ENCODE assay signal across 13 cellular contexts in genomic region chr3:9183811-9184463, GRCh38.
DNase-seq lines count a peak whose midpoint lies in the region; ATAC-seq and TF ChIP-seq lines count a peak whose summit lies in the region.
"Had no signal": no experiment of that assay in that cellular context is flagged by ENCODE, and none has a peak within 500 bp of the region (broad histone marks: within the 10 kb centered on the region; RNA-seq: fewer than 3 reads in every experiment).

No MANE protein-coding gene starts in this region.

- no peaks in the 10 kb centered on the region for H3K36me3 Mint-ChIP-seq in nephron (ENCODE audit: low read depth)

- H3K27me3 Mint-ChIP-seq in nephron (ENCODE audit: low read depth) = no peaks in the 10 kb centered on the region

- peak overlapping the region; percentile 87 to 96 (median 89) for H3K27ac Mint-ChIP-seq in nephron

- peaks cover 75% of the 10 kb centered on the region for H3K4me1 Mint-ChIP-seq in nephron

- H3K4me3 Mint-ChIP-seq in nephron = peak overlapping the region; percentile 54 to 61 (median 56)

- ATAC-seq in HG03095 (IDR thresholded peaks at IDR 0.05; ENCODE audit: unreplicated experiment) = no peak
- ATAC-seq in GM21717 (IDR thresholded peaks at IDR 0.05; ENCODE audit: unreplicated experiment) = no peak

- TF ChIP-seq CTCF in epithelial cell of esophagus (IDR thresholded peaks at IDR 0.05; ENCODE audit: insufficient read depth, low read depth, low read length, missing control alignments) = no peak
- TF ChIP-seq CTCF in nephron (IDR thresholded peaks at IDR 0.05; ENCODE audit: unreplicated experiment in 3 of 3) = no peak

- H3K4me3 ChIP-seq in epithelial cell of esophagus (ENCODE audit: low read length) = no peak overlapping the region

- DNase-seq in DMS 273 treated with DMSO at 0.1 percent for 48 hours (lab: John Stamatoyannopoulos, UW) = peak; percentile 41
- DNase-seq in NCI-H524 treated with DMSO at 0.1 percent for 48 hours (lab: John Stamatoyannopoulos, UW) = peak; percentile 79
- DNase-seq in epithelial cell of esophagus (ENCODE audit: low read depth) = peak; percentile 24
- DNase-seq in COR-L47 (lab: John Stamatoyannopoulos, UW) = no peak
- no peak for DNase-seq in NCI-H2029 (lab: John Stamatoyannopoulos, UW)
- DNase-seq: AML-193; GF-D8; NCI-H1105 treated with DMSO at 0.1 percent for 48 hours; stimulated activated CD4-positive, alpha-beta T cell treated with anti-CD3 and anti-CD28 coated beads, Interleukin-12 subunit alpha, Interleukin-12 subunit beta, amount 100 ng/mL, for 4 hours; T-helper 9 cell had no signal

- no peaks in the 10 kb centered on the region for H3K9me3 Mint-ChIP-seq in nephron

Comparison
In these comparisons a context has a peak if more than half of its experiments do, and no peak if none do; other contexts are left out.
1. DNase-seq: peak in DMS 273 treated with DMSO at 0.1 percent for 48 hours (single experiment), NCI-H524 treated with DMSO at 0.1 percent for 48 hours (single experiment) and epithelial cell of esophagus (single experiment); none in COR-L47 (single experiment) and NCI-H2029 (single experiment).